ENCODE assay signal across 1 cellular context in the genomic region with DNA sequence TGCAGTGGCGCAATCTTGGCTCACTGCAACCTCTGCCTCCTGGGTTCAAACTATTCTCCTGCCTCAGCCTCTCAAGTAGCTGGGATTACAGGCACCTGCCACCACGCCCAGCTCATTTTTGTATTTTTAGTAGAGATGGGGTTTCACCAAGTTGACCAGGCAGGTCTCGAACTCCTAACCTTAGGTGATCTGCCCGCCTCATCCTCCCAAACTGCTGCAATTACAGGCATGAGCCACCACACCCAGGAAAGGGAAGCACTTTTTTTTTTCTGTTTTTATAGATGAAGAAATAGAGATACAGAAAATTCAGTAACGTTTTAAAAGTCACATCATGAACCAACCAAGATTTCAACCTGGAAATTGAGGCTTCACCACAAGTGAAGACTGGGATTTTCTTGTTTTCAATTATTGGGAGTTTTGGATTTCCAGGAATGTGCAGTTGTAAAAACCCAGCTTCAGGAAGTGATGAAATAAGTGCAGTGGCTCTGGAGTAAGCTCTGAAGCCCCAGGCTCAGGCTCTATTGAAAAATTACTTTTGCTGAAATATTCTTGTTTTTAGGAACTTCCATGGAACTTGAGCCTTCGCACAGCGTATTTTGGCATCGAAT.
TF ChIP-seq lines count a peak whose summit lies in the region.
"Not testable (repeated sequence)": the region's sequence is repeated elsewhere in the genome, so short reads cannot be mapped to it uniquely, and the experiment has no call there.

No MANE protein-coding gene starts in this region.

TF ChIP-seq in HepG2, 621 proteins besides CTCF, POLR2A, EP300 and RAD21:
- TF ChIP-seq BCL6 (CRISPR knock-in tag; IDR thresholded peaks at IDR 0.05) (peak; percentile 86), GATAD2A (CRISPR knock-in tag; IDR thresholded peaks at IDR 0.05) (peak; percentile 52), GABPA (CRISPR knock-in tag; IDR thresholded peaks at IDR 0.05; ENCODE audit: low read depth) (peak; percentile 48; the same call in 1 of the 2 replicates), ZNF460 (CRISPR knock-in tag; IDR thresholded peaks at IDR 0.05; ENCODE audit: borderline replicate concordance) (peak; percentile 51; the same call in 1 of the 2 replicates), TEAD3 (CRISPR knock-in tag; optimal IDR thresholded peaks at IDR 0.05; ENCODE audit: borderline replicate concordance) (peak; percentile 35), ELF3 (CRISPR knock-in tag; IDR thresholded peaks at IDR 0.05) (0 out of 2 replicates have a peak, but pooled peaks have one; percentile 12), ETV5 (CRISPR knock-in tag; IDR thresholded peaks at IDR 0.05; ENCODE audit: borderline replicate concordance) (peak; percentile 60; the same call in 1 of the 2 replicates), CEBPG (CRISPR knock-in tag; IDR thresholded peaks at IDR 0.05) (peak; percentile 75)
- not testable (repeated sequence) for TF ChIP-seq GABPA (IDR thresholded peaks at IDR 0.05; ENCODE audit: low read depth, low read length)
- TF ChIP-seq, protein P1, sequence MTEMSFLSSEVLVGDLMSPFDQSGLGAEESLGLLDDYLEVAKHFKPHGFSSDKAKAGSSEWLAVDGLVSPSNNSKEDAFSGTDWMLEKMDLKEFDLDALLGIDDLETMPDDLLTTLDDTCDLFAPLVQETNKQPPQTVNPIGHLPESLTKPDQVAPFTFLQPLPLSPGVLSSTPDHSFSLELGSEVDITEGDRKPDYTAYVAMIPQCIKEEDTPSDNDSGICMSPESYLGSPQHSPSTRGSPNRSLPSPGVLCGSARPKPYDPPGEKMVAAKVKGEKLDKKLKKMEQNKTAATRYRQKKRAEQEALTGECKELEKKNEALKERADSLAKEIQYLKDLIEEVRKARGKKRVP (CRISPR knock-in tag; IDR thresholded peaks at IDR 0.05) = peak in 1 of 2 experiments; percentile 77; a peak in 2 of 4 replicates
TF ChIP-seq in HepG2: peak in this region for 9; not testable (repeated sequence) for 612.
